30 cellular contexts compared by ENCODE assay signal in the genomic region with DNA sequence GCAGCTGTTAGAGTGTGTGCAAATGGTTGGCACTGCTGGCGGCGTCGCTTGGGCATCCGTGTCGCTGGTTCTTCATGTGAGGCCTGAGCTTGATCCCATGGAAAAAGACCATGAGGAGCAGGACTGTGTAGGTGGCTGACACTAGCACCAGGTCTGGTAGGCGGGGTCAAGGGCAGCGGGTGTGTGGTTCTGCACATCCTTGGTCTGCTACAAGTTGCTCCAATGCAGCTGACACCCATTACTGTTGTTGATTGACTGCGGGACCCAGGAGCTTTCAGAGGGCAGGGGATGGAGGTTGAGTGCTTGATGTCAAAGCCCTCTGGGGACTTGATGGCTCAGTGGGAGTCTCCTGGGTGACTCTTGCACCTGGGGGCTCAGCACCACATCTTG. TPM values are rescaled to one million over a fixed set of nuclear protein-coding genes. Genes with fewer than 3 reads are reported as not detected.
"Had no signal": no experiment of that assay in that cellular context is flagged by ENCODE, and none has a peak within 500 bp of the region (broad histone marks: within the 10 kb centered on the region; RNA-seq: fewer than 3 reads in every experiment).

No MANE protein-coding gene starts in this region.

- FAIRE-seq: endometrium, endothelial cell of umbilical vein had no signal

- DNase-seq: activated B cell treated with CpG ODN at 0.5 μM for 24 hours; activated CD4-positive, alpha-beta T cell treated with anti-CD3 and anti-CD28 coated beads for 48 hours; activated CD4-positive, alpha-beta T cell treated with anti-CD3 and anti-CD28 coated beads, Interleukin-2, amount 50 U/mL, for 1 hour; activated CD4-positive, alpha-beta T cell treated with anti-CD3 and anti-CD28 coated beads, Interleukin-2, amount 50 U/mL, for 48 hours; activated CD8-positive, alpha-beta memory T cell treated with anti-CD3 and anti-CD28 coated beads for 24 hours; activated CD8-positive, alpha-beta T cell treated with anti-CD3 and anti-CD28 coated beads for 36 hours; activated effector memory CD4-positive, alpha-beta T cell treated with anti-CD3 and anti-CD28 coated beads, Interleukin-2, amount 50 U/mL, for 16 hours; activated naive CD4-positive, alpha-beta T cell treated with anti-CD3 and anti-CD28 coated beads for 36 hours; activated naive CD8-positive, alpha-beta T cell treated with anti-CD3 and anti-CD28 coated beads for 36 hours; activated naive CD8-positive, alpha-beta T cell treated with anti-CD3 and anti-CD28 coated beads, Interleukin-2, amount 50 U/mL, for 24 hours; activated T-cell treated with anti-CD3 and anti-CD28 coated beads, Interleukin-2, amount 50 U/mL, for 1 hour; activated T-cell treated with anti-CD3 and anti-CD28 coated beads, Interleukin-2, amount 50 U/mL, for 48 hours; adrenal gland; body of pancreas; caudate nucleus; colonic mucosa; effector CD8-positive, alpha-beta T cell; esophagus squamous epithelium; foreskin melanocyte; T-helper 1 cell; T-helper 17 cell; T1000; WERI-Rb-1 had no signal

- ATAC-seq: activated CD4-positive, CD25-positive, alpha-beta regulatory T cell treated with anti-CD3 and anti-CD28 coated beads, Interleukin-2, amount 50 U/mL, for 24 hours; activated CD8-positive, alpha-beta T cell treated with anti-CD3 and anti-CD28 coated beads for 36 hours; activated naive CD8-positive, alpha-beta T cell treated with anti-CD3 and anti-CD28 coated beads, Interleukin-2, amount 50 U/mL, for 24 hours; body of pancreas; gastroesophageal sphincter; T-helper 17 cell had no signal

- H3K27ac ChIP-seq: adrenal gland, body of pancreas, colonic mucosa, epithelial cell of prostate, esophagus squamous epithelium, gastroesophageal sphincter, WERI-Rb-1 had no signal

- H3K4me3 ChIP-seq: adrenal gland, body of pancreas, colonic mucosa, esophagus squamous epithelium, gastroesophageal sphincter had no signal

- H3K27me3 ChIP-seq: adrenal gland, body of pancreas, colonic mucosa, esophagus squamous epithelium, gastroesophageal sphincter had no signal

- H3K4me1 ChIP-seq: adrenal gland, body of pancreas, colonic mucosa, gastroesophageal sphincter had no signal

- H3K36me3 ChIP-seq: adrenal gland, colonic mucosa, esophagus squamous epithelium, gastroesophageal sphincter, WERI-Rb-1 had no signal

- H3K9me3 ChIP-seq: adrenal gland, body of pancreas, colonic mucosa, esophagus squamous epithelium, gastroesophageal sphincter had no signal

RNA-seq across cellular contexts. Expression of a gene that starts 29.0 kb away (rescaled TPM):
- total RNA-seq: activated B cell treated with CpG ODN at 0.5 μM for 24 hours; activated naive CD8-positive, alpha-beta T cell treated with anti-CD3 and anti-CD28 coated beads for 36 hours; body of pancreas; dermis microvascular lymphatic vessel endothelial cell; glomerular endothelial cell; T-helper 17 cell had no signal
